In genomic region chr17:77110006-77110374, GRCh38 we compare ENCODE assay signal across 8 cellular contexts. TPM values are rescaled to one million over a fixed set of nuclear protein-coding genes. Genes with fewer than 3 reads are reported as not detected.
A peak's percentile ranks its signal among the peaks of the same experiment; 100 is the strongest.
DNase-seq lines count a peak whose midpoint lies in the region; ATAC-seq, FAIRE-seq and TF ChIP-seq lines count a peak whose summit lies in the region.

No MANE protein-coding gene starts in this region.

- H3K79me2 ChIP-seq in PC-9 (ENCODE audit: low read depth) (no peaks in the 10 kb centered on the region), osteoblast (ENCODE audit: insufficient read depth, low read length) (no peaks in the 10 kb centered on the region)

- H3K27me3 ChIP-seq in PC-9 (ENCODE audit: insufficient read depth, low read depth) (no peaks in the 10 kb centered on the region), osteoblast (ENCODE audit: insufficient read depth, low read length) (no peaks in the 10 kb centered on the region)

- intact Hi-C loops in PC-9 (cut with micrococcal nuclease; ENCODE audit: unreplicated experiment): no loop called here

- H3K27ac ChIP-seq in PC-9 (no peak overlapping the region), osteoblast (ENCODE audit: low read depth, low read length) (peak overlapping the region; percentile 45)

- POLR2A ChIA-PET in PC-9 (lab: Charles Lee; ENCODE audit: unreplicated experiment): no interaction called here

- H4K20me1 ChIP-seq in PC-9 (ENCODE audit: insufficient read depth): no peaks in the 10 kb centered on the region
- no peaks in the 10 kb centered on the region for H4K20me1 ChIP-seq in osteoblast (ENCODE audit: insufficient read depth, low read length)

- H3K4me1 ChIP-seq in PC-9 (replicated peaks; ENCODE audit: insufficient read depth) (no peaks in the 10 kb centered on the region), osteoblast (ENCODE audit: insufficient read depth, low read length) (peaks cover 9% of the 10 kb centered on the region)

- CTCF ChIA-PET in PC-9 (lab: Charles Lee): interaction anchor here (0.7 kb wide), 1 partner anchor 23 kb away, joined by 3 read pairs; no protein-coding TSS in a partner anchor

- DNase-seq in Daoy (ENCODE audit: low read depth) (peak; percentile 44), PC-9 (peak; percentile 27 to 46), osteoblast (ENCODE audit: insufficient read length, low spot score, missing footprints) (no peak), middle frontal gyrus (ENCODE audit: extremely low spot score, low spot score) (no peak), D721Med (ENCODE audit: insufficient read length, low spot score) (no peak), NCI-H774 (lab: John Stamatoyannopoulos, UW) (no peak)

- H3K4me2 ChIP-seq in PC-9: no peak overlapping the region
- peak overlapping the region; percentile 63 for H3K4me2 ChIP-seq in osteoblast (ENCODE audit: insufficient read depth, low read length)

- peak; percentile 36 for ATAC-seq in esophagus mucosa
- ATAC-seq in GM21717 (IDR thresholded peaks at IDR 0.05; ENCODE audit: unreplicated experiment): no peak

- no TSS peak for BruUV-seq in PC-9 (replicated peaks; lab: Mats Ljungman, UMichigan)

- H2AFZ ChIP-seq in PC-9 (no peak overlapping the region), osteoblast (ENCODE audit: low read length) (peak overlapping the region; percentile 94)

- H3K4me3 ChIP-seq in PC-9 (no peak overlapping the region), osteoblast (ENCODE audit: insufficient read depth, low read length) (no peak overlapping the region)

- no peaks in the 10 kb centered on the region for H3F3A ChIP-seq in PC-9 (ENCODE audit: insufficient read depth, low read depth)

- no peak for FAIRE-seq in D721Med (lab: Jason Lieb, UNC)

- H3K9me3 ChIP-seq in PC-9 (ENCODE audit: insufficient read depth, low read depth) (no peaks in the 10 kb centered on the region), osteoblast (ENCODE audit: low read depth, low read length) (no peaks in the 10 kb centered on the region)

- H3K9me2 ChIP-seq in PC-9 (ENCODE audit: insufficient read depth): no peaks in the 10 kb centered on the region

- TF ChIP-seq CTCF in PC-9 (conservative IDR thresholded peaks at IDR 0.05): no peak
- no peak for TF ChIP-seq CTCF in osteoblast (IDR thresholded peaks at IDR 0.05; ENCODE audit: extremely low read depth, low read depth, low read length)
- no peak for TF ChIP-seq CTCF in D721Med (IDR thresholded peaks at IDR 0.05; ENCODE audit: insufficient read depth, missing control alignments)

- no peaks in the 10 kb centered on the region for H3K36me3 ChIP-seq in PC-9 (ENCODE audit: low read depth)
- H3K36me3 ChIP-seq in osteoblast (ENCODE audit: insufficient read depth, low read length): no peaks in the 10 kb centered on the region

RNA-seq across cellular contexts. Expression of gene SEC14L1, which starts 30.8 kb away (rescaled TPM):
- total RNA-seq in Daoy (2014; rRNA removed; shearing (Covaris generic)): 25.5 and 26.8 TPM in 2 replicates
- total RNA-seq in PC-9 (2021) (66.0 and 83.1 TPM in 2 replicates), esophagus mucosa (25.9 TPM), osteoblast (53.6 and 71.3 TPM in 2 replicates)

Comparison
In these comparisons a context has a peak if more than half of its experiments do, and no peak if none do; other contexts are left out.
1. DNase-seq: peak in Daoy (single experiment) and PC-9 (2 of 2); none in osteoblast (single experiment), middle frontal gyrus (single experiment), D721Med (single experiment) and NCI-H774 (single experiment).